20 cellular contexts compared by ENCODE assay signal in the genomic region with DNA sequence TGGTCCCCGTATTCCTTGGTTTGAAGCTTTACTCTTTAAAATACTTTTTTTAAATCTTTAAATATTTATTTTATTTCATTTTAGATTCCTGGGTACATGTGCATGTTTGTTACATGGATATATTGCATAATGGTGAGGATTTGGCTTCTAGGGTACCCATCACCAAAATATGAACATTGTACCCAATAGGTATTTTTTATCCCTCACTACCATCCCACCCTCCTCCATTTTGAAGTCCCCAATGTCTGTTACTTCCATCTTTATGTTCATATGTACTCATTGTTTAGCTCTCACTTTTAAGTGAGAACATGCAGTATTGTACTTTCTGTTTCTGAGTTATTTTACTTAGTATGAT. TPM values are rescaled to one million over a fixed set of nuclear protein-coding genes. Genes with fewer than 3 reads are reported as not detected.
DNase-seq lines count a peak whose midpoint lies in the region; ATAC-seq, FAIRE-seq and TF ChIP-seq lines count a peak whose summit lies in the region.
"Had no signal": no experiment of that assay in that cellular context is flagged by ENCODE, and none has a peak within 500 bp of the region (broad histone marks: within the 10 kb centered on the region; RNA-seq: fewer than 3 reads in every experiment).

No MANE protein-coding gene starts in this region.

- H3K27ac ChIP-seq in left ventricle myocardium inferior (replicated peaks), result no peak overlapping the region
- H3K27ac ChIP-seq in RWPE1, result no peak overlapping the region
- no peak overlapping the region for H3K27ac ChIP-seq in keratinocyte (ENCODE audit: control insufficient read depth, insufficient read depth, low read length)
- H3K27ac ChIP-seq in small intestine (ENCODE audit: low read depth in 1 of 2, low read length in 1 of 2), result no peak overlapping the region

- TF ChIP-seq CTCF in left ventricle myocardium inferior (IDR thresholded peaks at IDR 0.05; ENCODE audit: borderline replicate concordance), result no peak
- TF ChIP-seq CTCF in RWPE1 (conservative IDR thresholded peaks at IDR 0.05; ENCODE audit: low read depth), result 0 out of 2 replicates have a peak, but pooled peaks have one; percentile 6
- no peak for TF ChIP-seq CTCF in keratinocyte (optimal IDR thresholded peaks at IDR 0.05 in 1 of 3, IDR thresholded peaks at IDR 0.05 in 1 of 3, conservative IDR thresholded peaks at IDR 0.05 in 1 of 3; ENCODE audit: extremely low read depth in 1 of 3, insufficient read depth in 2 of 3, low read length in 3 of 3)
- no peak for TF ChIP-seq CTCF in type B pancreatic cell (conservative IDR thresholded peaks at IDR 0.05)

- H3K9me3 Mint-ChIP-seq in type B pancreatic cell, result no peaks in the 10 kb centered on the region

- CTCF ChIA-PET in RWPE1 (lab: Yijun Ruan, JAX), result interaction anchor here (0.7 to 2.0 kb wide), 4 partner anchors 11 to 1067 kb away, joined by 3 to 10 read pairs (median 5); no protein-coding TSS in a partner anchor

- no peak for FAIRE-seq in keratinocyte (lab: Jason Lieb, UNC)
- no peak for FAIRE-seq in small intestine (lab: Jason Lieb, UNC)
- FAIRE-seq: D721Med, endometrium had no signal

- H3K9me1 ChIP-seq in keratinocyte (ENCODE audit: control insufficient read depth, extremely low read depth, insufficient read depth, low read length), result no peaks in the 10 kb centered on the region

- peak overlapping the region; percentile 63 for H3K4me3 ChIP-seq in left ventricle myocardium inferior
- no peak overlapping the region for H3K4me3 ChIP-seq in keratinocyte (ENCODE audit: control insufficient read depth in 2 of 3, extremely low read depth in 1 of 3, insufficient read depth in 2 of 3, low read depth in 1 of 3, low read length in 3 of 3)
- no peak overlapping the region for H3K4me3 ChIP-seq in small intestine (ENCODE audit: low read depth in 1 of 2, low read length in 2 of 2)
- H3K4me3 ChIP-seq: GM12878 had no signal

- peaks cover 24% of the 10 kb centered on the region for H3K27me3 Mint-ChIP-seq in type B pancreatic cell

- ATAC-seq in Right ventricle myocardium inferior, result no peak
- no peak for ATAC-seq in HG03571 (IDR thresholded peaks at IDR 0.05; ENCODE audit: unreplicated experiment)

- H3K27ac Mint-ChIP-seq in type B pancreatic cell, result no peak overlapping the region

- no peaks in the 10 kb centered on the region for H3K36me3 Mint-ChIP-seq in type B pancreatic cell

- peak overlapping the region; percentile 84 for H3K4me3 Mint-ChIP-seq in type B pancreatic cell

- POLR2A ChIA-PET in RWPE1 (lab: Yijun Ruan, JAX; ENCODE audit: low non-redundant PET), result no interaction called here

- no peaks in the 10 kb centered on the region for H3K79me2 ChIP-seq in keratinocyte (ENCODE audit: control insufficient read depth, insufficient read depth, low read length)

- H3K4me1 ChIP-seq in left ventricle myocardium inferior (peaks cover 20% of the 10 kb centered on the region), keratinocyte (ENCODE audit: control insufficient read depth, extremely low read depth, insufficient read depth, low read length) (peaks cover 14% of the 10 kb centered on the region), small intestine (ENCODE audit: control insufficient read depth in 2 of 2, insufficient read depth in 1 of 2, low read depth in 1 of 2, low read length in 1 of 2) (no peaks in the 10 kb centered on the region)

- H3K27me3 ChIP-seq in left ventricle myocardium inferior (ENCODE audit: low read depth), result peaks cover 32% of the 10 kb centered on the region
- no peaks in the 10 kb centered on the region for H3K27me3 ChIP-seq in keratinocyte (ENCODE audit: control insufficient read depth, extremely low read depth, insufficient read depth, low read length)
- H3K27me3 ChIP-seq in small intestine (ENCODE audit: control insufficient read depth in 2 of 2, insufficient read depth in 2 of 2, low read length in 2 of 2), result peaks cover 0 to 6% of the 10 kb centered on the region in 2 donors
- H3K27me3 ChIP-seq: vagina had no signal

- intact Hi-C loops in left ventricle myocardium inferior (cut with micrococcal nuclease) (loop anchor here (10.0 kb wide), 1 partner anchor 93 kb away; no protein-coding TSS in a partner anchor), Right ventricle myocardium inferior (cut with DNase I) (loop anchor here (5.0 kb wide), 1 partner anchor 105 kb away; the partner anchor contains the start of gene IL18R1)

- 11 to 16% (median 13%) methylated on average over 1 of the region's 1 CpG for WGBS in small intestine, 3 donors

- peak overlapping the region; percentile 65 for H3K4me2 ChIP-seq in keratinocyte (ENCODE audit: control insufficient read depth, extremely low read depth, insufficient read depth, low read depth, low read length)

- H3K36me3 ChIP-seq in left ventricle myocardium inferior, result no peaks in the 10 kb centered on the region
- no peaks in the 10 kb centered on the region for H3K36me3 ChIP-seq in keratinocyte (ENCODE audit: control insufficient read depth in 2 of 2, extremely low read depth in 1 of 2, insufficient read depth in 2 of 2, low read length in 2 of 2)
- no peaks in the 10 kb centered on the region for H3K36me3 ChIP-seq in small intestine (ENCODE audit: control insufficient read depth in 2 of 2, insufficient read depth in 2 of 2, low read length in 2 of 2)
- H3K36me3 ChIP-seq: stomach, vagina had no signal

- H3K4me1 Mint-ChIP-seq in type B pancreatic cell (ENCODE audit: unreplicated experiment), result peaks cover 6% of the 10 kb centered on the region

- H2AFZ ChIP-seq in keratinocyte (ENCODE audit: control insufficient read depth, low read length), result no peak overlapping the region

- dilution Hi-C loops in keratinocyte (cut with MboI; ENCODE audit: extremely low pct_ligation_motif_present, low sequenced_read_pairs), result no loop called here

- no peaks in the 10 kb centered on the region for H4K20me1 ChIP-seq in keratinocyte (ENCODE audit: control insufficient read depth, extremely low read depth, insufficient read depth, low read length)

- no peak overlapping the region for H3K9ac ChIP-seq in keratinocyte (ENCODE audit: control insufficient read depth, extremely low read depth, insufficient read depth, low read length)

- DNase-seq in left ventricle myocardium inferior (no peak), Right ventricle myocardium inferior (ENCODE audit: missing footprints) (no peak), RWPE1 (ENCODE audit: low spot score) (no peak), keratinocyte (ENCODE audit: low read depth, low spot score) (no peak), type B pancreatic cell (ENCODE audit: extremely low spot score, unreplicated experiment) (no peak), SKM-1 treated with dmso at 0.1 percent for 144 hours (lab: John Stamatoyannopoulos, UW; ENCODE audit: unreplicated experiment) (no peak), small intestine (no peak)
- DNase-seq: GF-D8; HCEC 1CT; NCI-H1694 treated with DMSO at 0.1 percent for 48 hours; NCI-H345; NK-92 treated with Interleukin-12 subunit alpha and Interleukin-12 subunit beta, amount 100 ng/mL, for 24 hours had no signal

- H3K9me3 ChIP-seq in left ventricle myocardium inferior (replicated peaks), result no peaks in the 10 kb centered on the region
- H3K9me3 ChIP-seq in keratinocyte (ENCODE audit: control insufficient read depth, low read depth, low read length), result no peaks in the 10 kb centered on the region
- H3K9me3 ChIP-seq in small intestine (ENCODE audit: control insufficient read depth, low read depth), result no peaks in the 10 kb centered on the region
- H3K9me3 ChIP-seq: stomach, vagina had no signal

RNA-seq across cellular contexts. Expression of gene IL1RL1, which starts 59.5 kb away (rescaled TPM):
- total RNA-seq in left ventricle myocardium inferior (1.1 TPM), Right ventricle myocardium inferior (1.7 TPM), type B pancreatic cell (ENCODE audit: low replicate concordance) (not detected in 2 replicates)
- polyA plus RNA-seq in keratinocyte (0.22 to 1.3 TPM (median 0.93 TPM) in 3 replicates), small intestine (10 to 100 TPM in 1 of 3 donors, 1 to 10 TPM in 2; 1.4 to 14.6 (median 3.4) TPM)
- 14.1 TPM for polyA plus RNA-seq in keratinocyte (2011; ENCODE audit: low read depth)
- 0.10 and 0.45 TPM in 2 replicates for polyA plus RNA-seq in keratinocyte (2011; cell fraction: cytosol; rRNA removed)
- polyA plus RNA-seq in keratinocyte (2011; cell fraction: nucleus; rRNA removed), result 5.2 and 6.2 TPM in 2 replicates
- 0.23 and 11.7 TPM in 2 replicates for polyA plus RNA-seq in keratinocyte (2012; ENCODE audit: low replicate concordance)
- 2.6 to 3.2 TPM in 2 of 3 replicates, not detected in the other for polyA minus RNA-seq in keratinocyte
- polyA minus RNA-seq in keratinocyte (2011; cell fraction: cytosol; rRNA and poly(A)+ RNA removed), result not detected
- polyA minus RNA-seq in keratinocyte (2011; cell fraction: nucleus; rRNA and poly(A)+ RNA removed), result 3.9 and 5.5 TPM in 2 replicates
- total RNA-seq: M059J, RPMI7951 had no signal
